ENCODE assay signal across 1 cellular context in genomic region chr15:66750609-66751008, GRCh38.
TF ChIP-seq lines count a peak whose summit lies in the region.

No MANE protein-coding gene starts in this region.

TF ChIP-seq in GM23338, 12 proteins besides CTCF, POLR2A, EP300 and RAD21 (continued from another document):
- no peak for TF ChIP-seq ZNF462 (CRISPR knock-in tag; IDR thresholded peaks at IDR 0.05)
- no peak for TF ChIP-seq NANOG (IDR thresholded peaks at IDR 0.05; ENCODE audit: borderline replicate concordance)
- TF ChIP-seq POLR2AphosphoS5 (IDR thresholded peaks at IDR 0.05; ENCODE audit: low read depth): no peak
- TF ChIP-seq JUNB (IDR thresholded peaks at IDR 0.05; ENCODE audit: unreplicated experiment): no peak
- no peak for TF ChIP-seq REST (IDR thresholded peaks at IDR 0.05; ENCODE audit: unreplicated experiment)
- TF ChIP-seq EZH2phosphoT487 (IDR thresholded peaks at IDR 0.05; ENCODE audit: unreplicated experiment): no peak
- no peak for TF ChIP-seq CREB1 (CRISPR knock-in tag; IDR thresholded peaks at IDR 0.05; ENCODE audit: low read depth)
